Comparison of ENCODE assay signal across 20 cellular contexts in the genomic region with DNA sequence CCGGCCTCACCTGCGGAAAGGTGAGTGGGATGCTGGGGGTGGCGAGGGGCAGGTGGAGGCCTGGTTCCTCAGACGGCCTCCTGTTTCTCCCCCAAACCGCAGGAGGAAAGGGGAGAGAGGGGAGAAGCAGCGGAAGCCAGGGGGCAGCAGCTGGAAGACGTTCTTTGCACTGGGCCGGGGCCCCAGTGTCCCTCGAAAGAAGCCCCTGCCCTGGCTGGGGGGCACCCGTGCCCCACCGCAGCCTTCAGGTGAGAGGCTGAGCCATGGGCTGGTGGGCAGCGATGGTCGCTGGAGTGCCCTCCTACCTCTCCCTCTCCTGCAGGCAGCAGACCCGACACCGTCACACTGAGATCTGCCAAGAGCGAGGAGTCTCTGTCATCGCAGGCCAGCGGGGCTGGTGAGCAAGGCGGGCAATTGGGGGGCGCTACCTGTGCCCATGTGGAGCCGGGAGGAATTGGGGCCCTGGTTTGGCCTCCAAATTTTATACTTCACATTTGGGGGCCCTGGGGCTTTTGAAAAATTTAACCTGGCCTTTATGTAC. TPM values are rescaled to one million over a fixed set of nuclear protein-coding genes. Genes with fewer than 3 reads are reported as not detected.
DNase-seq lines count a peak whose midpoint lies in the region; ATAC-seq and TF ChIP-seq lines count a peak whose summit lies in the region.
"Had no signal": no experiment of that assay in that cellular context is flagged by ENCODE, and none has a peak within 500 bp of the region (broad histone marks: within the 10 kb centered on the region; RNA-seq: fewer than 3 reads in every experiment).

No MANE protein-coding gene starts in this region.

- H3K36me3 ChIP-seq in HUES6 (ENCODE audit: control insufficient read depth, insufficient read depth, low read length) (no peaks in the 10 kb centered on the region), endodermal cell (ENCODE audit: control insufficient read depth, insufficient read depth, low read length) (no peaks in the 10 kb centered on the region)
- peaks cover 0 to 19% (median 0%) of the 10 kb centered on the region in 3 experiments for H3K36me3 ChIP-seq in naive thymus-derived CD4-positive, alpha-beta T cell (ENCODE audit: control insufficient read depth in 2 of 3, insufficient read depth in 3 of 3, low read length in 3 of 3)
- H3K36me3 ChIP-seq: HAP-1 had no signal

- no peaks in the 10 kb centered on the region for H3K36me3 Mint-ChIP-seq in endodermal cell (ENCODE audit: low read depth)
- H3K36me3 Mint-ChIP-seq in activated CD4-positive, alpha-beta T cell treated with anti-CD3 and anti-CD28 coated beads, Interleukin-2, amount 10 ng/mL, durations not matched to agents 7 days and 5 days (ENCODE audit: low read depth), result peaks cover 13% of the 10 kb centered on the region
- peaks cover 0 to 8% (median 5%) of the 10 kb centered on the region in 5 donors for H3K36me3 Mint-ChIP-seq in naive thymus-derived CD4-positive, alpha-beta T cell

- H3K9me3 ChIP-seq in HUES6 (ENCODE audit: control insufficient read depth, insufficient read depth, low read depth, low read length), result no peaks in the 10 kb centered on the region
- no peaks in the 10 kb centered on the region for H3K9me3 ChIP-seq in endodermal cell (ENCODE audit: control insufficient read depth, low read length)
- no peaks in the 10 kb centered on the region for H3K9me3 ChIP-seq in naive thymus-derived CD4-positive, alpha-beta T cell (ENCODE audit: control insufficient read depth in 2 of 3, low read length in 3 of 3)
- H3K9me3 ChIP-seq: HAP-1 had no signal

- H3K4me1 Mint-ChIP-seq in endodermal cell, result peaks cover 7% of the 10 kb centered on the region
- no peaks in the 10 kb centered on the region for H3K4me1 Mint-ChIP-seq in activated CD4-positive, alpha-beta T cell treated with anti-CD3 and anti-CD28 coated beads, Interleukin-2, amount 10 ng/mL, durations not matched to agents 7 days and 5 days
- H3K4me1 Mint-ChIP-seq in naive thymus-derived CD4-positive, alpha-beta T cell, result peaks cover 0 to 4% (median 0%) of the 10 kb centered on the region in 7 donors

- H3K4me1 ChIP-seq in HUES6 (ENCODE audit: control insufficient read depth, insufficient read depth, low read length) (peaks cover 9% of the 10 kb centered on the region; the same call in 1 of the 2 replicates), endodermal cell (ENCODE audit: control insufficient read depth, insufficient read depth, low read length) (no peaks in the 10 kb centered on the region)
- no peaks in the 10 kb centered on the region for H3K4me1 ChIP-seq in naive thymus-derived CD4-positive, alpha-beta T cell (ENCODE audit: control insufficient read depth in 2 of 2, insufficient read depth in 2 of 2, low read length in 2 of 2)
- H3K4me1 ChIP-seq: HAP-1 had no signal

- CTCF ChIA-PET in activated CD4-positive, alpha-beta T cell treated with anti-CD3 and anti-CD28 coated beads, Interleukin-2, amount 10 ng/mL, durations not matched to agents 7 days and 5 days (lab: Charles Lee), result no interaction called here
- CTCF ChIA-PET in naive thymus-derived CD4-positive, alpha-beta T cell (lab: Charles Lee), result no interaction called here

- H3K9ac ChIP-seq in HUES6 (ENCODE audit: low read length) (peak overlapping the region; percentile 40), endodermal cell (ENCODE audit: extremely low read depth, low read length, poor library complexity, severe bottlenecking) (no peak overlapping the region)

- H3K27ac Mint-ChIP-seq in endodermal cell, result no peak overlapping the region
- no peak overlapping the region for H3K27ac Mint-ChIP-seq in activated CD4-positive, alpha-beta T cell treated with anti-CD3 and anti-CD28 coated beads, Interleukin-2, amount 10 ng/mL, durations not matched to agents 7 days and 5 days
- no peak overlapping the region for H3K27ac Mint-ChIP-seq in naive thymus-derived CD4-positive, alpha-beta T cell

- H3K27ac ChIP-seq in HUES6 (ENCODE audit: low read depth, low read length), result no peak overlapping the region
- H3K27ac ChIP-seq in endodermal cell (ENCODE audit: low read depth, low read length), result no peak overlapping the region
- H3K27ac ChIP-seq in naive thymus-derived CD4-positive, alpha-beta T cell (ENCODE audit: low read depth, low read length), result no peak overlapping the region
- H3K27ac ChIP-seq: C4-2B, SK-N-MC had no signal

- POLR2A ChIA-PET in activated CD4-positive, alpha-beta T cell treated with anti-CD3 and anti-CD28 coated beads, Interleukin-2, amount 10 ng/mL, durations not matched to agents 7 days and 5 days (lab: Charles Lee), result no interaction called here
- POLR2A ChIA-PET in naive thymus-derived CD4-positive, alpha-beta T cell (lab: Charles Lee), result no interaction called here

- H3K27me3 ChIP-seq in HUES6 (ENCODE audit: control insufficient read depth, insufficient read depth, low read length), result no peaks in the 10 kb centered on the region
- H3K27me3 ChIP-seq in endodermal cell (ENCODE audit: control insufficient read depth, insufficient read depth, low read length, poor library complexity, severe bottlenecking), result no peaks in the 10 kb centered on the region
- H3K27me3 ChIP-seq in naive thymus-derived CD4-positive, alpha-beta T cell (ENCODE audit: control insufficient read depth in 2 of 2, insufficient read depth in 2 of 2, low read length in 2 of 2), result no peaks in the 10 kb centered on the region

- peak overlapping the region; percentile 71 for H3K4me3 ChIP-seq in HUES6 (ENCODE audit: low read depth, low read length)
- H3K4me3 ChIP-seq in endodermal cell (ENCODE audit: low read length), result no peak overlapping the region
- H3K4me3 ChIP-seq in naive thymus-derived CD4-positive, alpha-beta T cell (ENCODE audit: low read length), result no peak overlapping the region
- H3K4me3 ChIP-seq: HAP-1, SK-N-MC had no signal

- peak; percentile 66 for TF ChIP-seq CTCF in endodermal cell (conservative IDR thresholded peaks at IDR 0.05)

- peaks cover 3% of the 10 kb centered on the region for H3K27me3 Mint-ChIP-seq in endodermal cell (ENCODE audit: insufficient read depth)
- H3K27me3 Mint-ChIP-seq in activated CD4-positive, alpha-beta T cell treated with anti-CD3 and anti-CD28 coated beads, Interleukin-2, amount 10 ng/mL, durations not matched to agents 7 days and 5 days, result no peaks in the 10 kb centered on the region
- no peaks in the 10 kb centered on the region for H3K27me3 Mint-ChIP-seq in naive thymus-derived CD4-positive, alpha-beta T cell

- no peaks in the 10 kb centered on the region for H3K9me3 Mint-ChIP-seq in endodermal cell
- H3K9me3 Mint-ChIP-seq in activated CD4-positive, alpha-beta T cell treated with anti-CD3 and anti-CD28 coated beads, Interleukin-2, amount 10 ng/mL, durations not matched to agents 7 days and 5 days, result no peaks in the 10 kb centered on the region
- no peaks in the 10 kb centered on the region for H3K9me3 Mint-ChIP-seq in naive thymus-derived CD4-positive, alpha-beta T cell

- no peak for ATAC-seq in naive thymus-derived CD4-positive, alpha-beta T cell
- ATAC-seq in HG02571 (IDR thresholded peaks at IDR 0.05; ENCODE audit: unreplicated experiment), result no peak

- 65 to 87% methylated on average over 13 to 21 of the region's 21 CpGs for WGBS in endodermal cell (ENCODE audit: insufficient coverage in 1 of 2, insufficient read length in 1 of 2), 2 experiments

- peak overlapping the region; percentile 49 for H3K4me3 Mint-ChIP-seq in endodermal cell
- H3K4me3 Mint-ChIP-seq in activated CD4-positive, alpha-beta T cell treated with anti-CD3 and anti-CD28 coated beads, Interleukin-2, amount 10 ng/mL, durations not matched to agents 7 days and 5 days, result no peak overlapping the region
- H3K4me3 Mint-ChIP-seq in naive thymus-derived CD4-positive, alpha-beta T cell, result no peak overlapping the region

- no peak for DNase-seq in endodermal cell
- DNase-seq in iPS-NIHi11 (ENCODE audit: low spot score), result peak; percentile 69
- no peak for DNase-seq in HuH-7.5 (ENCODE audit: low spot score)
- no peak for DNase-seq in activated CD4-positive, alpha-beta T cell treated with anti-CD3 and anti-CD28 coated beads, Interleukin-2, amount 10 ng/mL, durations not matched to agents 7 days and 5 days
- DNase-seq in naive thymus-derived CD4-positive, alpha-beta T cell, result no peak
- DNase-seq: ACHN, AML-193, NCI-H1417, NCI-H187, NCI-H2107, NCI-H510A, NCI-H774, OCI-M1, SHP77 had no signal

- intact Hi-C loops in naive thymus-derived CD4-positive, alpha-beta T cell (cut with micrococcal nuclease), result no loop called here

RNA-seq across cellular contexts. Expression of gene ARHGAP33, which starts 9.8 kb away (rescaled TPM):
- total RNA-seq in endodermal cell, result 10 to 100 TPM; 12.7 to 15.0 TPM
- polyA plus RNA-seq in endodermal cell (2013, experiment 1 of 2), result 82.2 TPM
- polyA plus RNA-seq in endodermal cell (2013, experiment 2 of 2), result 59.5 TPM
- total RNA-seq in activated CD4-positive, alpha-beta T cell treated with anti-CD3 and anti-CD28 coated beads, Interleukin-2, amount 10 ng/mL, durations not matched to agents 7 days and 5 days, result 100 to 1,000 TPM in 1 of 2 experiments, 10 to 100 TPM in 1; 91.3 to 101 TPM
- 10 to 100 TPM; 15.3 to 55.5 (median 23.4) TPM for total RNA-seq in naive thymus-derived CD4-positive, alpha-beta T cell
- 1 to 10 TPM in 1 of 2 donors, under 1 TPM in 1; 0.09 to 1.0 TPM for polyA plus RNA-seq in naive thymus-derived CD4-positive, alpha-beta T cell

RNA-seq across cellular contexts. Expression of gene PROSER3, which starts 27.2 kb away (rescaled TPM):
- total RNA-seq in endodermal cell, result 10 to 100 TPM; 37.8 to 45.4 TPM
- 37.0 TPM for polyA plus RNA-seq in endodermal cell (2013, experiment 1 of 2)
- 34.6 TPM for polyA plus RNA-seq in endodermal cell (2013, experiment 2 of 2)
- 10 to 100 TPM; 53.7 to 59.1 TPM for total RNA-seq in activated CD4-positive, alpha-beta T cell treated with anti-CD3 and anti-CD28 coated beads, Interleukin-2, amount 10 ng/mL, durations not matched to agents 7 days and 5 days
- total RNA-seq in naive thymus-derived CD4-positive, alpha-beta T cell, result 10 to 100 TPM; 34.0 to 47.3 (median 39.7) TPM
- 1 to 10 TPM; 5.4 to 6.8 TPM for polyA plus RNA-seq in naive thymus-derived CD4-positive, alpha-beta T cell

RNA-seq across cellular contexts. Expression of gene PRODH2, which starts 27.5 kb away (rescaled TPM):
- total RNA-seq in endodermal cell, result 1 to 10 TPM; 1.0 to 1.5 TPM
- 0.50 TPM for polyA plus RNA-seq in endodermal cell (2013, experiment 1 of 2)
- polyA plus RNA-seq in endodermal cell (2013, experiment 2 of 2), result not detected
- not detected for total RNA-seq in activated CD4-positive, alpha-beta T cell treated with anti-CD3 and anti-CD28 coated beads, Interleukin-2, amount 10 ng/mL, durations not matched to agents 7 days and 5 days
- total RNA-seq in naive thymus-derived CD4-positive, alpha-beta T cell, result not detected
- not detected for polyA plus RNA-seq in naive thymus-derived CD4-positive, alpha-beta T cell
- total RNA-seq: M059J had no signal

RNA-seq across cellular contexts. Expression of gene HSPB6, which starts 28.3 kb away (rescaled TPM):
- under 1 TPM; 0.33 to 0.90 TPM for total RNA-seq in endodermal cell
- 0.36 TPM for polyA plus RNA-seq in endodermal cell (2013, experiment 1 of 2)
- 0.62 TPM for polyA plus RNA-seq in endodermal cell (2013, experiment 2 of 2)
- total RNA-seq in activated CD4-positive, alpha-beta T cell treated with anti-CD3 and anti-CD28 coated beads, Interleukin-2, amount 10 ng/mL, durations not matched to agents 7 days and 5 days, result under 1 TPM; 0.29 to 0.69 TPM
- under 1 TPM in 1 of 5 experiments, not detected in 4; 0.22 TPM for total RNA-seq in naive thymus-derived CD4-positive, alpha-beta T cell
- polyA plus RNA-seq in naive thymus-derived CD4-positive, alpha-beta T cell, result not detected

RNA-seq across cellular contexts. Expression of gene LIN37, which starts 36.8 kb away (rescaled TPM):
- total RNA-seq in endodermal cell, result 1 to 10 TPM; 6.6 to 7.6 TPM
- 11.6 TPM for polyA plus RNA-seq in endodermal cell (2013, experiment 1 of 2)
- polyA plus RNA-seq in endodermal cell (2013, experiment 2 of 2), result 10.4 TPM
- 10 to 100 TPM; 13.7 to 15.9 TPM for total RNA-seq in activated CD4-positive, alpha-beta T cell treated with anti-CD3 and anti-CD28 coated beads, Interleukin-2, amount 10 ng/mL, durations not matched to agents 7 days and 5 days
- total RNA-seq in naive thymus-derived CD4-positive, alpha-beta T cell, result 10 to 100 TPM in 4 of 5 experiments, 1 to 10 TPM in 1; 7.9 to 33.1 (median 18.9) TPM
- polyA plus RNA-seq in naive thymus-derived CD4-positive, alpha-beta T cell, result 10 to 100 TPM in 1 of 2 donors, 1 to 10 TPM in 1; 6.7 to 20.6 TPM
